ENCODE assay signal across 12 cellular contexts in genomic region chr17:48134912-48135480, GRCh38. TPM values are rescaled to one million over a fixed set of nuclear protein-coding genes. Genes with fewer than 3 reads are reported as not detected.
DNase-seq lines count a peak whose midpoint lies in the region; ATAC-seq, FAIRE-seq and TF ChIP-seq lines count a peak whose summit lies in the region.
"Had no signal": no experiment of that assay in that cellular context is flagged by ENCODE, and none has a peak within 500 bp of the region (broad histone marks: within the 10 kb centered on the region; RNA-seq: fewer than 3 reads in every experiment).

No MANE protein-coding gene starts in this region.

- H2AFZ ChIP-seq in OCI-LY7 (ENCODE audit: low read length) = no peak overlapping the region

- CTCF ChIA-PET in AG04450 (lab: Charles Lee) = interaction anchor here (0.7 to 8.1 kb wide), 3 partner anchors 109 to 188 kb away, joined by 3 to 80 read pairs (median 4); no protein-coding TSS in a partner anchor
- CTCF ChIA-PET in OCI-LY7 (lab: Charles Lee; ENCODE audit: unreplicated experiment) = interaction anchor here (0.8 kb wide), 2 partner anchors 110 to 173 kb away, joined by 3 to 4 read pairs; no protein-coding TSS in a partner anchor

- TF ChIP-seq EP300 in upper lobe of left lung (IDR thresholded peaks at IDR 0.05) = no peak

- H3K36me3 ChIP-seq in OCI-LY7 (ENCODE audit: insufficient read depth, low read length) (no peaks in the 10 kb centered on the region), upper lobe of left lung (no peaks in the 10 kb centered on the region)

- H3K27ac ChIP-seq in AG04450 (ENCODE audit: low read depth, low read length) (no peak overlapping the region), OCI-LY7 (ENCODE audit: low read depth, low read length, poor library complexity, severe bottlenecking) (no peak overlapping the region), upper lobe of left lung (no peak overlapping the region)
- H3K27ac ChIP-seq: skin epidermis had no signal

- BruUV-seq in OCI-LY7 (replicated peaks; lab: Mats Ljungman, UMichigan) = no TSS peak

- POLR2A ChIA-PET in AG04450 (lab: Yijun Ruan, JAX) = no interaction called here
- POLR2A ChIA-PET in OCI-LY7 (lab: Charles Lee) = no interaction called here

- FAIRE-seq in GM19239 (lab: Jason Lieb, UNC) = no peak

- H3K4me1 ChIP-seq in OCI-LY7 (ENCODE audit: insufficient read depth, low read length, poor library complexity, severe bottlenecking) (no peaks in the 10 kb centered on the region), upper lobe of left lung (peaks cover 0 to 4% (median 0%) of the 10 kb centered on the region in 4 donors)

- H3K9me3 ChIP-seq in AG04450 (ENCODE audit: control insufficient read depth, insufficient read depth, low read length) (no peaks in the 10 kb centered on the region), OCI-LY7 (ENCODE audit: low read length) (no peaks in the 10 kb centered on the region), upper lobe of left lung (no peaks in the 10 kb centered on the region)

- H3K4me2 ChIP-seq in OCI-LY7 (ENCODE audit: low read length) = no peak overlapping the region

- peaks cover 14% of the 10 kb centered on the region for H3K27me3 ChIP-seq in AG04450 (ENCODE audit: control insufficient read depth, insufficient read depth, low read length)
- no peaks in the 10 kb centered on the region for H3K27me3 ChIP-seq in upper lobe of left lung

- H3K9me2 ChIP-seq in OCI-LY7 (ENCODE audit: insufficient read depth, low read length) = no peaks in the 10 kb centered on the region

- H3K4me3 ChIP-seq in AG04450 (ENCODE audit: low read depth, low read length) (no peak overlapping the region), OCI-LY7 (ENCODE audit: low read depth, low read length, poor library complexity, severe bottlenecking) (no peak overlapping the region), fibroblast of mammary gland (ENCODE audit: control insufficient read depth, low read depth, low read length) (no peak overlapping the region), upper lobe of left lung (no peak overlapping the region)
- H3K4me3 ChIP-seq: skin epidermis had no signal

- DNase-seq in AG04450 (ENCODE audit: low read depth, low spot score) (no peak), OCI-LY7 (ENCODE audit: low spot score) (peak; percentile 24), fibroblast of mammary gland (ENCODE audit: low read depth) (no peak), upper lobe of left lung (no peak), GM19239 (ENCODE audit: insufficient read length, low spot score) (no peak)
- no peak for DNase-seq in central memory CD4-positive, alpha-beta T cell
- DNase-seq: activated effector memory CD4-positive, alpha-beta T cell treated with Interleukin-2 at 50 U/mL for 16 hours; hippocampal formation; NCI-H1105 had no signal

- TF ChIP-seq POLR2A in upper lobe of left lung (IDR thresholded peaks at IDR 0.05) = no peak

- WGBS in upper lobe of left lung, 2 donors = 80 to 82% methylated on average over 3 of the region's 3 CpGs

- H4K20me1 ChIP-seq in OCI-LY7 (ENCODE audit: insufficient read depth, low read length) = no peaks in the 10 kb centered on the region

- no peaks in the 10 kb centered on the region for H3K79me2 ChIP-seq in OCI-LY7 (ENCODE audit: insufficient read depth, low read depth, low read length)

- intact Hi-C loops in OCI-LY7 (cut with micrococcal nuclease; ENCODE audit: unreplicated experiment) = no loop called here

- no peak for ATAC-seq in GM18517 (IDR thresholded peaks at IDR 0.05; ENCODE audit: unreplicated experiment)
- ATAC-seq in upper lobe of left lung (ENCODE audit: low FRiP score in 2 of 2) = no peak

- 0 out of 2 replicates have a peak, but pooled peaks have one; percentile 14 for TF ChIP-seq CTCF in AG04450 (IDR thresholded peaks at IDR 0.05; ENCODE audit: low read depth, low read length)
- peak; percentile 49 for TF ChIP-seq CTCF in GM12873 (IDR thresholded peaks at IDR 0.05; ENCODE audit: insufficient read depth, low read depth, low read length, missing control alignments)
- peak; percentile 72 for TF ChIP-seq CTCF in OCI-LY7 (conservative IDR thresholded peaks at IDR 0.05; ENCODE audit: low read length)
- peak; percentile 13 for TF ChIP-seq CTCF in fibroblast of mammary gland (conservative IDR thresholded peaks at IDR 0.05; ENCODE audit: control insufficient read depth, insufficient read depth, low read depth, low read length)
- no peak for TF ChIP-seq CTCF in upper lobe of left lung (IDR thresholded peaks at IDR 0.05)

RNA-seq across cellular contexts. Expression of gene SNX11, which starts 27.4 kb away (rescaled TPM):
- polyA plus RNA-seq in AG04450 (2011; rRNA removed) = 16.0 and 17.2 TPM in 2 replicates
- polyA minus RNA-seq in AG04450 (2011; rRNA and poly(A)+ RNA removed) = 14.2 and 22.0 TPM in 2 replicates
- 6.5 and 12.0 TPM in 2 replicates for total RNA-seq in OCI-LY7 (2014; rRNA removed; shearing (Covaris generic))
- total RNA-seq in OCI-LY7 (2022) (16.2 and 17.6 TPM in 2 replicates), upper lobe of left lung (10 to 100 TPM; 19.5 to 27.2 (median 23.7) TPM)

RNA-seq across cellular contexts. Expression of gene CBX1, which starts 33.7 kb away (rescaled TPM):
- 57.2 and 68.2 TPM in 2 replicates for polyA plus RNA-seq in AG04450 (2011; rRNA removed)
- 13.7 and 27.0 TPM in 2 replicates for polyA minus RNA-seq in AG04450 (2011; rRNA and poly(A)+ RNA removed)
- total RNA-seq in OCI-LY7 (2014; rRNA removed; shearing (Covaris generic)) = 59.7 and 64.5 TPM in 2 replicates
- total RNA-seq in OCI-LY7 (2022) (68.2 and 70.4 TPM in 2 replicates), upper lobe of left lung (10 to 100 TPM; 12.6 to 38.8 (median 28.0) TPM)

Comparison
In these comparisons a context has a peak if more than half of its experiments do, and no peak if none do; other contexts are left out.
1. CTCF ChIP-seq: peak in AG04450 (single experiment), GM12873 (single experiment), OCI-LY7 (single experiment) and fibroblast of mammary gland (single experiment); none in upper lobe of left lung (0 of 6).